ENCODE assay signal across 29 cellular contexts in the genomic region with DNA sequence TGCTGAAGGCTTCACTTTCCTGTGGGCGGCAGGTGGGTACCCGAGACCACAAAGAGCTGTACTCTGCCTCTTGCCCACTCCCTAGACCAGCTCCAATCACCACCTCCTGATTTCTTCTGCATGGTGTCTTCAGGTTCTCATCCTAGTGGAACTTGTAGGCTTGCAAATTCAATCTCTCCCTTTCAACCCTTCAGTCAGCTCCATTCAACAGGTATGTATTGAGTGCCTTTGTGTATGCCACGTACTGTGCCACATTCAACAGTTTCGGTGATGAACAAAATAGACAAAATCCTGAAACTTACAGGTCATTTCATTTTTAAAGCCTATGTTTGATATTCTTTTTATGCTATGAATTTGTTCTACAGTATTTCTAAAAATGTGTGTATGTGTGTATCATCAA. TPM values are rescaled to one million over a fixed set of nuclear protein-coding genes. Genes with fewer than 3 reads are reported as not detected.
"Had no signal": no experiment of that assay in that cellular context is flagged by ENCODE, and none has a peak within 500 bp of the region (broad histone marks: within the 10 kb centered on the region; RNA-seq: fewer than 3 reads in every experiment).

No MANE protein-coding gene starts in this region.

- DNase-seq: activated CD4-positive, alpha-beta T cell treated with anti-CD3 and anti-CD28 coated beads for 36 hours; activated CD4-positive, alpha-beta T cell treated with anti-CD3 and anti-CD28 coated beads, Interleukin-2, amount 10 ng/mL, durations not matched to agents 7 days and 5 days; activated CD4-positive, alpha-beta T cell treated with anti-CD3 and anti-CD28 coated beads, Interleukin-2, amount 50 U/mL, for 4 hours; activated CD4-positive, CD25-positive, alpha-beta regulatory T cell; activated CD4-positive, CD25-positive, alpha-beta regulatory T cell treated with anti-CD3 and anti-CD28 coated beads, Interleukin-2, amount 50 U/mL, for 72 hours; activated CD8-positive, alpha-beta memory T cell treated with anti-CD3 and anti-CD28 coated beads for 24 hours; activated CD8-positive, alpha-beta T cell treated with anti-CD3 and anti-CD28 coated beads for 36 hours; activated effector memory CD4-positive, alpha-beta T cell treated with Interleukin-2 at 50 U/mL for 16 hours; activated gamma-delta T cell treated with Interleukin-2 at 50 U/mL for 16 hours; activated naive CD4-positive, alpha-beta T cell treated with anti-CD3 and anti-CD28 coated beads, Interleukin-2, amount 50 U/mL, for 16 hours; activated naive CD4-positive, alpha-beta T cell treated with Interleukin-2 at 50 U/mL for 16 hours; activated T-cell treated with anti-CD3 and anti-CD28 coated beads, Interleukin-2, amount 50 U/mL, for 4 hours; amniotic stem cell; anterior cingulate cortex; brain microvascular endothelial cell; effector CD4-positive, alpha-beta T cell; effector memory CD8-positive, alpha-beta T cell; erythroblast; gastrocnemius medialis; glutamatergic neuron; heart left ventricle; T-helper 2 cell had no signal

- H3K36me3 Mint-ChIP-seq: activated naive CD8-positive, alpha-beta T cell had no signal

- H3K27ac ChIP-seq: brain microvascular endothelial cell, coronary artery, esophagus muscularis mucosa, foreskin keratinocyte, gastrocnemius medialis, heart left ventricle had no signal

- H3K9me3 ChIP-seq: esophagus muscularis mucosa, gastrocnemius medialis, heart left ventricle had no signal

- H3K4me3 Mint-ChIP-seq: activated CD4-positive, alpha-beta T cell treated with anti-CD3 and anti-CD28 coated beads for 36 hours; activated CD4-positive, alpha-beta T cell treated with anti-CD3 and anti-CD28 coated beads, Interleukin-2, amount 10 ng/mL, durations not matched to agents 7 days and 5 days; activated CD8-positive, alpha-beta T cell treated with anti-CD3 and anti-CD28 coated beads for 36 hours; activated naive CD8-positive, alpha-beta T cell; activated T-cell treated with anti-CD3 and anti-CD28 coated beads, Interleukin-2, amount 50 U/mL, for 4 hours; activated T-helper 17 cell treated with anti-CD3 and anti-CD28 coated beads, Interleukin-2, amount 50 U/mL, for 72 hours; central memory CD8-positive, alpha-beta T cell; dendritic cell treated with granulocyte-macrophage colony-stimulating factor and Interleukin-4, amounts not matched to agents 40 ng/mL and 50 ng/mL, for 4 days; effector memory CD8-positive, alpha-beta T cell had no signal

- H3K27me3 ChIP-seq: brain microvascular endothelial cell had no signal

- H3K4me1 ChIP-seq: gastrocnemius medialis had no signal

- H3K4me3 ChIP-seq: coronary artery, esophagus muscularis mucosa, gastrocnemius medialis, heart left ventricle had no signal

- ATAC-seq: activated CD4-positive, alpha-beta T cell treated with anti-CD3 and anti-CD28 coated beads for 36 hours; activated CD8-positive, alpha-beta T cell treated with anti-CD3 and anti-CD28 coated beads for 36 hours; heart left ventricle had no signal

- H3K36me3 ChIP-seq: brain microvascular endothelial cell, esophagus muscularis mucosa, gastrocnemius medialis, heart left ventricle had no signal

- H3K9me3 Mint-ChIP-seq: activated CD4-positive, alpha-beta T cell treated with anti-CD3 and anti-CD28 coated beads, Interleukin-2, amount 10 ng/mL, durations not matched to agents 7 days and 5 days; activated CD8-positive, alpha-beta T cell treated with anti-CD3 and anti-CD28 coated beads for 36 hours; activated T-cell treated with anti-CD3 and anti-CD28 coated beads, Interleukin-2, amount 50 U/mL, for 4 hours; activated T-helper 17 cell treated with anti-CD3 and anti-CD28 coated beads, Interleukin-2, amount 50 U/mL, for 72 hours; central memory CD8-positive, alpha-beta T cell; dendritic cell treated with granulocyte-macrophage colony-stimulating factor and Interleukin-4, amounts not matched to agents 40 ng/mL and 50 ng/mL, for 4 days; effector memory CD8-positive, alpha-beta T cell had no signal

- H3K27ac Mint-ChIP-seq: activated CD4-positive, alpha-beta T cell treated with anti-CD3 and anti-CD28 coated beads for 36 hours; activated CD4-positive, alpha-beta T cell treated with anti-CD3 and anti-CD28 coated beads, Interleukin-2, amount 10 ng/mL, durations not matched to agents 7 days and 5 days; activated CD8-positive, alpha-beta T cell treated with anti-CD3 and anti-CD28 coated beads for 36 hours; activated naive CD8-positive, alpha-beta T cell; activated T-helper 17 cell treated with anti-CD3 and anti-CD28 coated beads, Interleukin-2, amount 50 U/mL, for 72 hours; dendritic cell treated with granulocyte-macrophage colony-stimulating factor and Interleukin-4, amounts not matched to agents 40 ng/mL and 50 ng/mL, for 4 days; effector memory CD8-positive, alpha-beta T cell had no signal

RNA-seq across cellular contexts. Expression of a gene that starts 5.4 kb away (rescaled TPM):
- total RNA-seq: activated CD4-positive, alpha-beta T cell treated with anti-CD3 and anti-CD28 coated beads for 36 hours; activated CD4-positive, alpha-beta T cell treated with anti-CD3 and anti-CD28 coated beads, Interleukin-2, amount 10 ng/mL, durations not matched to agents 7 days and 5 days; activated CD8-positive, alpha-beta T cell treated with anti-CD3 and anti-CD28 coated beads for 36 hours; activated T-helper 17 cell treated with anti-CD3 and anti-CD28 coated beads, Interleukin-2, amount 50 U/mL, for 72 hours had no signal
